Comparison of ENCODE assay signal across 17 cellular contexts in the genomic region with DNA sequence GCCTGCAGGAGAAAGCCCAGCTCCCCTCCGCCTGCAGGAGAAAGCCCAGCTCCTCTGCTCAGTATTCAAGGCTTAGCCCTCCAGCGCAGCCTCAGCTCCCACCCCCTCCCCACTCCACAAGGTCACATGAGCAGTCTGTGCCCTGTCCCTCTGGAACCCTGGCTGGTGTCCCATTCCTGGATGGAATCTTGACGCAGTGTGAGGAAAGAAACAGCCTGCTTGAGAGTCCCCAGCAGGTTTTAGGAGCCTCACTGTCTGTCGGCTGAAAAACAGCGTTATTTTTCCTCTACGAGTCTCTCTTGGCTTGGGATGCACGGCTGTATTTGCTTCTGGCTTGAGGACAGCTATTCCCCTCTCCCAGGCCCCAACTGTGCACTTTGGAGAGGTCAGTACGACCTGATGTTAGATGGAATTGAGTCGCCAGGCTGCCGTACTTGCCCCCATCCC.
DNase-seq lines count a peak whose midpoint lies in the region; ATAC-seq and TF ChIP-seq lines count a peak whose summit lies in the region.
"Had no signal": no experiment of that assay in that cellular context is flagged by ENCODE, and none has a peak within 500 bp of the region (broad histone marks: within the 10 kb centered on the region; RNA-seq: fewer than 3 reads in every experiment).

No MANE protein-coding gene starts in this region.

- peak overlapping the region; percentile 9 for H2AK5ac ChIP-seq in mesenchymal stem cell (ENCODE audit: low read length, severe bottlenecking)

- H3K36me3 ChIP-seq in mesenchymal stem cell (ENCODE audit: control insufficient read depth in 1 of 2, insufficient read depth in 2 of 2, low read depth in 1 of 2, low read length in 2 of 2) (peaks cover 3 to 10% of the 10 kb centered on the region in 2 experiments), testis (ENCODE audit: low read depth, missing control alignments) (no peaks in the 10 kb centered on the region), osteoblast (ENCODE audit: insufficient read depth, low read length) (no peaks in the 10 kb centered on the region)
- H3K36me3 ChIP-seq: MG63, suprapubic skin had no signal

- no peak for ATAC-seq in stimulated activated effector memory CD8-positive, alpha-beta T cell treated with anti-CD3 and anti-CD28 coated beads, Interleukin-12 subunit alpha, Interleukin-12 subunit beta, amount 100 ng/mL, for 72 hours
- ATAC-seq in stimulated activated naive B cell treated with anti-CD40 and anti-IgM and Interleukin-4, amounts not matched to agents 10 μg/mL and 1 μg/mL and 100 μg/mL, for 72 hours (replicated peaks) = no peak
- ATAC-seq: activated CD8-positive, alpha-beta T cell treated with anti-CD3 and anti-CD28 coated beads, Interleukin-2, amount 10 ng/mL, durations not matched to agents 7 days and 5 days; T-cell had no signal

- DNase-seq in anterior cingulate cortex (lab: John Stamatoyannopoulos, UW) (peak in 34 of 58 donors; percentile 2 to 55 (median 24)), glutamatergic neuron (no peak), mesenchymal stem cell (no peak), testis (peak; percentile 69), HFFc6 (no peak), osteoblast (ENCODE audit: insufficient read length, low spot score, missing footprints) (no peak)
- DNase-seq in stimulated activated effector memory CD8-positive, alpha-beta T cell treated with anti-CD3 and anti-CD28 coated beads, Interleukin-12 subunit alpha, Interleukin-12 subunit beta, amount 100 ng/mL, for 72 hours (ENCODE audit: low spot score in 2 of 2) = no peak
- no peak for DNase-seq in stimulated activated naive B cell treated with anti-CD40 and anti-IgM and Interleukin-4, amounts not matched to agents 10 μg/mL and 1 μg/mL and 100 μg/mL, for 72 hours
- DNase-seq: activated CD8-positive, alpha-beta T cell treated with anti-CD3 and anti-CD28 coated beads, Interleukin-2, amount 10 ng/mL, durations not matched to agents 7 days and 5 days; activated naive CD8-positive, alpha-beta T cell treated with anti-CD3 and anti-CD28 coated beads, Interleukin-2, amount 10 ng/mL, durations not matched to agents 7 days and 5 days; mammary epithelial cell; MG63; NCI-H446 treated with DMSO at 0.1 percent for 48 hours; T-cell had no signal

- H3K27ac Mint-ChIP-seq in glutamatergic neuron (ENCODE audit: unreplicated experiment) (peak overlapping the region; percentile 17), HFFc6 (no peak overlapping the region)
- H3K27ac Mint-ChIP-seq in stimulated activated effector memory CD8-positive, alpha-beta T cell treated with anti-CD3 and anti-CD28 coated beads, Interleukin-12 subunit alpha, Interleukin-12 subunit beta, amount 100 ng/mL, for 72 hours = no peak overlapping the region
- H3K27ac Mint-ChIP-seq in stimulated activated naive B cell treated with anti-CD40 and anti-IgM and Interleukin-4, amounts not matched to agents 10 μg/mL and 1 μg/mL and 100 μg/mL, for 72 hours = no peak overlapping the region
- H3K27ac Mint-ChIP-seq: activated CD8-positive, alpha-beta T cell treated with anti-CD3 and anti-CD28 coated beads, Interleukin-2, amount 10 ng/mL, durations not matched to agents 7 days and 5 days; activated naive CD8-positive, alpha-beta T cell treated with anti-CD3 and anti-CD28 coated beads, Interleukin-2, amount 10 ng/mL, durations not matched to agents 7 days and 5 days; activated T-helper 1 cell treated with anti-CD3 and anti-CD28 coated beads, Interleukin-12 subunit alpha, Interleukin-12 subunit beta, Interleukin-2, Interleukin-4 antibody, amounts not matched to agents 30 ng/mL and 10 ng/mL and 1 ng/mL, durations not matched to agents 14 hours and 24 hours and 36 hours; T-cell had no signal

- no peak overlapping the region for H3K18ac ChIP-seq in mesenchymal stem cell (ENCODE audit: low read depth in 1 of 2, low read length in 2 of 2)

- no peak overlapping the region for H3K4ac ChIP-seq in mesenchymal stem cell (ENCODE audit: low read depth in 1 of 2, low read length in 2 of 2)

- no peak overlapping the region for H2BK15ac ChIP-seq in mesenchymal stem cell (ENCODE audit: low read depth, poor library complexity, severe bottlenecking)

- no peak overlapping the region for H3K27ac ChIP-seq in mesenchymal stem cell (ENCODE audit: low read length, poor library complexity, severe bottlenecking)
- H3K27ac ChIP-seq in testis = peak overlapping the region; percentile 31 to 55
- H3K27ac ChIP-seq in osteoblast (ENCODE audit: low read depth, low read length) = no peak overlapping the region
- H3K27ac ChIP-seq: suprapubic skin had no signal

- H3K9me3 Mint-ChIP-seq in glutamatergic neuron (ENCODE audit: unreplicated experiment) (peaks cover 3% of the 10 kb centered on the region), HFFc6 (no peaks in the 10 kb centered on the region)
- peaks cover 6% of the 10 kb centered on the region for H3K9me3 Mint-ChIP-seq in stimulated activated effector memory CD8-positive, alpha-beta T cell treated with anti-CD3 and anti-CD28 coated beads, Interleukin-12 subunit alpha, Interleukin-12 subunit beta, amount 100 ng/mL, for 72 hours
- H3K9me3 Mint-ChIP-seq in stimulated activated naive B cell treated with anti-CD40 and anti-IgM and Interleukin-4, amounts not matched to agents 10 μg/mL and 1 μg/mL and 100 μg/mL, for 72 hours = no peaks in the 10 kb centered on the region
- H3K9me3 Mint-ChIP-seq: activated T-helper 1 cell treated with anti-CD3 and anti-CD28 coated beads, Interleukin-12 subunit alpha, Interleukin-12 subunit beta, Interleukin-2, Interleukin-4 antibody, amounts not matched to agents 30 ng/mL and 10 ng/mL and 1 ng/mL, durations not matched to agents 14 hours and 24 hours and 36 hours; central memory CD8-positive, alpha-beta T cell; T-cell had no signal

- no peak overlapping the region for H4K91ac ChIP-seq in mesenchymal stem cell (ENCODE audit: low read length)

- H3K79me2 ChIP-seq in osteoblast (ENCODE audit: insufficient read depth, low read length) = no peaks in the 10 kb centered on the region

- 79% methylated on average over 10 of the region's 10 CpGs for WGBS in mesenchymal stem cell
- WGBS in testis, 2 donors = 35 to 49% methylated on average over 5 to 10 of the region's 10 CpGs

- H3K9me3 ChIP-seq in mesenchymal stem cell (ENCODE audit: control insufficient read depth, low read length) = no peaks in the 10 kb centered on the region
- no peaks in the 10 kb centered on the region for H3K9me3 ChIP-seq in testis
- H3K9me3 ChIP-seq in osteoblast (ENCODE audit: low read depth, low read length) = no peaks in the 10 kb centered on the region
- H3K9me3 ChIP-seq: MG63, suprapubic skin had no signal

- H3K23ac ChIP-seq in mesenchymal stem cell (ENCODE audit: low read length in 2 of 2) = no peak overlapping the region

- H2BK12ac ChIP-seq in mesenchymal stem cell (ENCODE audit: low read length in 2 of 2) = peak overlapping the region in 1 of 2 experiments; percentile 25

- no peak overlapping the region for H2AFZ ChIP-seq in mesenchymal stem cell (ENCODE audit: low read depth, low read length)
- H2AFZ ChIP-seq in osteoblast (ENCODE audit: low read length) = no peak overlapping the region

- H3K36me3 Mint-ChIP-seq in glutamatergic neuron (ENCODE audit: unreplicated experiment) (no peaks in the 10 kb centered on the region), HFFc6 (ENCODE audit: low read depth) (no peaks in the 10 kb centered on the region; the same call in none of the 2 replicates)
- H3K36me3 Mint-ChIP-seq in stimulated activated effector memory CD8-positive, alpha-beta T cell treated with anti-CD3 and anti-CD28 coated beads, Interleukin-12 subunit alpha, Interleukin-12 subunit beta, amount 100 ng/mL, for 72 hours = no peaks in the 10 kb centered on the region
- H3K36me3 Mint-ChIP-seq in stimulated activated naive B cell treated with anti-CD40 and anti-IgM and Interleukin-4, amounts not matched to agents 10 μg/mL and 1 μg/mL and 100 μg/mL, for 72 hours = peaks cover 0 to 10% of the 10 kb centered on the region in 2 donors

- H3K4me2 ChIP-seq in mesenchymal stem cell (ENCODE audit: low read length, poor library complexity, severe bottlenecking) (no peak overlapping the region), osteoblast (ENCODE audit: insufficient read depth, low read length) (no peak overlapping the region)

- H3K27me3 Mint-ChIP-seq in glutamatergic neuron (ENCODE audit: unreplicated experiment) (peaks cover 10% of the 10 kb centered on the region), HFFc6 (ENCODE audit: insufficient read depth) (peaks cover 2% of the 10 kb centered on the region; the same call in 1 of the 2 replicates)
- H3K27me3 Mint-ChIP-seq in stimulated activated naive B cell treated with anti-CD40 and anti-IgM and Interleukin-4, amounts not matched to agents 10 μg/mL and 1 μg/mL and 100 μg/mL, for 72 hours = no peaks in the 10 kb centered on the region
- H3K27me3 Mint-ChIP-seq: activated naive CD8-positive, alpha-beta T cell treated with anti-CD3 and anti-CD28 coated beads, Interleukin-2, amount 10 ng/mL, durations not matched to agents 7 days and 5 days; central memory CD8-positive, alpha-beta T cell; T-cell had no signal

- TF ChIP-seq POLR2A in testis (IDR thresholded peaks at IDR 0.05) = no peak

- H3K4me1 Mint-ChIP-seq in glutamatergic neuron (ENCODE audit: low read depth, unreplicated experiment) (no peaks in the 10 kb centered on the region), HFFc6 (ENCODE audit: low read depth) (peaks cover 37% of the 10 kb centered on the region)
- H3K4me1 Mint-ChIP-seq in stimulated activated effector memory CD8-positive, alpha-beta T cell treated with anti-CD3 and anti-CD28 coated beads, Interleukin-12 subunit alpha, Interleukin-12 subunit beta, amount 100 ng/mL, for 72 hours = peaks cover 6% of the 10 kb centered on the region
- H3K4me1 Mint-ChIP-seq in stimulated activated naive B cell treated with anti-CD40 and anti-IgM and Interleukin-4, amounts not matched to agents 10 μg/mL and 1 μg/mL and 100 μg/mL, for 72 hours = no peaks in the 10 kb centered on the region
- H3K4me1 Mint-ChIP-seq: activated naive CD8-positive, alpha-beta T cell treated with anti-CD3 and anti-CD28 coated beads, Interleukin-2, amount 10 ng/mL, durations not matched to agents 7 days and 5 days; central memory CD8-positive, alpha-beta T cell; T-cell had no signal

- H2BK5ac ChIP-seq in mesenchymal stem cell (ENCODE audit: low read depth, low read length, poor library complexity, severe bottlenecking) = no peak overlapping the region

- H3K4me1 ChIP-seq in mesenchymal stem cell (ENCODE audit: control insufficient read depth, insufficient read depth, low read depth, low read length) (peaks cover 2% of the 10 kb centered on the region), testis (peaks cover 8% of the 10 kb centered on the region), osteoblast (ENCODE audit: insufficient read depth, low read length) (no peaks in the 10 kb centered on the region)
- H3K4me1 ChIP-seq: suprapubic skin had no signal

- H4K8ac ChIP-seq in mesenchymal stem cell (ENCODE audit: low read length) = no peak overlapping the region

- no peaks in the 10 kb centered on the region for H4K20me1 ChIP-seq in osteoblast (ENCODE audit: insufficient read depth, low read length)

- H3K4me3 ChIP-seq in mesenchymal stem cell (ENCODE audit: insufficient read depth in 1 of 2, low read depth in 1 of 2, low read length in 2 of 2) = no peak overlapping the region
- no peak overlapping the region for H3K4me3 ChIP-seq in testis
- H3K4me3 ChIP-seq in osteoblast (ENCODE audit: insufficient read depth, low read length) = no peak overlapping the region
- H3K4me3 ChIP-seq: MG63, suprapubic skin had no signal

- H3K4me3 Mint-ChIP-seq in glutamatergic neuron (ENCODE audit: unreplicated experiment) (no peak overlapping the region), HFFc6 (no peak overlapping the region)
- H3K4me3 Mint-ChIP-seq in stimulated activated effector memory CD8-positive, alpha-beta T cell treated with anti-CD3 and anti-CD28 coated beads, Interleukin-12 subunit alpha, Interleukin-12 subunit beta, amount 100 ng/mL, for 72 hours = no peak overlapping the region
- no peak overlapping the region for H3K4me3 Mint-ChIP-seq in stimulated activated naive B cell treated with anti-CD40 and anti-IgM and Interleukin-4, amounts not matched to agents 10 μg/mL and 1 μg/mL and 100 μg/mL, for 72 hours
- H3K4me3 Mint-ChIP-seq: activated CD8-positive, alpha-beta T cell treated with anti-CD3 and anti-CD28 coated beads, Interleukin-2, amount 10 ng/mL, durations not matched to agents 7 days and 5 days; activated naive CD8-positive, alpha-beta T cell treated with anti-CD3 and anti-CD28 coated beads, Interleukin-2, amount 10 ng/mL, durations not matched to agents 7 days and 5 days; activated T-helper 1 cell treated with anti-CD3 and anti-CD28 coated beads, Interleukin-12 subunit alpha, Interleukin-12 subunit beta, Interleukin-2, Interleukin-4 antibody, amounts not matched to agents 30 ng/mL and 10 ng/mL and 1 ng/mL, durations not matched to agents 14 hours and 24 hours and 36 hours; central memory CD8-positive, alpha-beta T cell; T-cell had no signal

- H3K9ac ChIP-seq in mesenchymal stem cell (ENCODE audit: low read length) = no peak overlapping the region

- no peak overlapping the region for H3K14ac ChIP-seq in mesenchymal stem cell (ENCODE audit: low read length in 2 of 2)

- no peak overlapping the region for H2BK120ac ChIP-seq in mesenchymal stem cell (ENCODE audit: low read depth, low read length)

- intact Hi-C loops in testis (cut with DNase I; ENCODE audit: low total_unique reads) = loop anchor here (10.0 kb wide), 1 partner anchor 712 kb away; no protein-coding TSS in a partner anchor

- no peaks in the 10 kb centered on the region for H3K27me3 ChIP-seq in mesenchymal stem cell (ENCODE audit: control insufficient read depth in 1 of 2, insufficient read depth in 1 of 2, low read length in 2 of 2)
- no peaks in the 10 kb centered on the region for H3K27me3 ChIP-seq in testis
- no peaks in the 10 kb centered on the region for H3K27me3 ChIP-seq in osteoblast (ENCODE audit: insufficient read depth, low read length)
- H3K27me3 ChIP-seq: MG63, suprapubic skin had no signal

- H3K79me1 ChIP-seq in mesenchymal stem cell (replicated peaks; ENCODE audit: low read length, poor library complexity, severe bottlenecking) = no peaks in the 10 kb centered on the region

- TF ChIP-seq CTCF in glutamatergic neuron (IDR thresholded peaks at IDR 0.05; ENCODE audit: partially characterized antibody, unreplicated experiment) (no peak), testis (IDR thresholded peaks at IDR 0.05) (no peak), HFFc6 (IDR thresholded peaks at IDR 0.05) (no peak), osteoblast (IDR thresholded peaks at IDR 0.05; ENCODE audit: extremely low read depth, low read depth, low read length) (no peak)

Comparison
In these comparisons a context has a peak if more than half of its experiments do, and no peak if none do; other contexts are left out.
1. DNase-seq: peak in anterior cingulate cortex (34 of 58) and testis (single experiment); none in glutamatergic neuron (single experiment), mesenchymal stem cell (single experiment), stimulated activated effector memory CD8-positive, alpha-beta T cell treated with anti-CD3 and anti-CD28 coated beads, Interleukin-12 subunit alpha, Interleukin-12 subunit beta, amount 100 ng/mL, for 72 hours (0 of 2), HFFc6 (single experiment), osteoblast (single experiment) and stimulated activated naive B cell treated with anti-CD40 and anti-IgM and Interleukin-4, amounts not matched to agents 10 μg/mL and 1 μg/mL and 100 μg/mL, for 72 hours (single experiment).
2. H3K27ac ChIP-seq: peak in testis (2 of 2); none in mesenchymal stem cell (single experiment) and osteoblast (single experiment).